In genomic region chr20:36093025-36093803, GRCh38 we compare ENCODE assay signal across 8 cellular contexts.
A peak's percentile ranks its signal among the peaks of the same experiment; 100 is the strongest.
DNase-seq lines count a peak whose midpoint lies in the region; ATAC-seq, FAIRE-seq and TF ChIP-seq lines count a peak whose summit lies in the region.

No MANE protein-coding gene starts in this region.

- peak overlapping the region; percentile 69 for H3K4me3 ChIP-seq in GM12878
- peak overlapping the region; percentile 76 for H3K4me3 ChIP-seq in iPS-20b (ENCODE audit: low read length)
- H3K4me3 ChIP-seq in skin epidermis = peak overlapping the region; percentile 47 to 82 (median 64)

- 12% methylated on average over 60 of the region's 78 CpGs for WGBS in GM12878 (ENCODE audit: insufficient coverage, insufficient replicate concordance, low lambda C conversion rate, missing lambda C conversion rate)

- no peak for TF ChIP-seq POLR2A in GM12878 (IDR thresholded peaks at IDR 0.05; ENCODE audit: low read depth, low read length)

- no peak for TF ChIP-seq CTCF in GM12878 (IDR thresholded peaks at IDR 0.05 in 2 of 3, conservative IDR thresholded peaks at IDR 0.05 in 1 of 3; ENCODE audit: control insufficient read depth in 2 of 3, extremely low read depth in 1 of 3, insufficient read depth in 1 of 3, low read depth in 3 of 3, low read length in 3 of 3)

- H3K9ac ChIP-seq in GM12878 (ENCODE audit: control insufficient read depth, insufficient read depth, low read length) = no peak overlapping the region
- H3K9ac ChIP-seq in iPS-20b (ENCODE audit: low read depth, low read length) = peak overlapping the region; percentile 32; the same call in 1 of the 2 replicates

- no peak for FAIRE-seq in GM12878 (lab: Jason Lieb, UNC)

- no peaks in the 10 kb centered on the region for H4K20me1 ChIP-seq in GM12878 (ENCODE audit: control insufficient read depth, insufficient read depth)

- ATAC-seq in GM12878 (peak; percentile 54), HG03521 (IDR thresholded peaks at IDR 0.05; ENCODE audit: unreplicated experiment) (no peak)

- no peak for TF ChIP-seq EP300 in GM12878 (IDR thresholded peaks at IDR 0.05; ENCODE audit: borderline replicate concordance in 1 of 2, control insufficient read depth in 1 of 2, low read depth in 2 of 2, low read length in 2 of 2)

- intact Hi-C loops in GM12878 (cut with micrococcal nuclease; ENCODE audit: unreplicated experiment) = no loop called here

- no peaks in the 10 kb centered on the region for H3K36me3 ChIP-seq in GM12878 (ENCODE audit: control insufficient read depth in 2 of 2, insufficient read depth in 2 of 2, low read length in 1 of 2)
- no peaks in the 10 kb centered on the region for H3K36me3 ChIP-seq in iPS-20b (ENCODE audit: insufficient read depth, low read depth, low read length)

- DNase-seq in DMS79 (lab: John Stamatoyannopoulos, UW) = peak; percentile 14
- DNase-seq in DMS79 treated with DMSO at 0.1 percent for 48 hours (lab: John Stamatoyannopoulos, UW) = no peak
- DNase-seq in SW480 (ENCODE audit: low spot score) = peak; percentile 80
- DNase-seq in GM12878 (ENCODE audit: low read depth, low spot score) = no peak
- DNase-seq in HPDE6-E6E7 (ENCODE audit: extremely low spot score) = no peak

- H3K27ac ChIP-seq in GM12878 (ENCODE audit: control insufficient read depth, insufficient read depth) = no peak overlapping the region
- H3K27ac ChIP-seq in iPS-20b (ENCODE audit: low read length) = no peak overlapping the region
- H3K27ac ChIP-seq in skin epidermis = peak overlapping the region in 19 of 21 experiments; percentile 1 to 91 (median 73)

- H2AFZ ChIP-seq in GM12878 (ENCODE audit: control insufficient read depth, low read depth, low read length) = peak overlapping the region; percentile 31

- H3K27me3 ChIP-seq in GM12878 (replicated peaks in 1 of 2; ENCODE audit: control insufficient read depth in 2 of 2, insufficient read depth in 2 of 2, low read length in 1 of 2) = peaks cover 10 to 27% of the 10 kb centered on the region in 2 experiments
- H3K27me3 ChIP-seq in iPS-20b (ENCODE audit: insufficient read depth, low read length) = peaks cover 76% of the 10 kb centered on the region

- H3K4me2 ChIP-seq in GM12878 (ENCODE audit: control insufficient read depth, insufficient read depth) = peak overlapping the region; percentile 89

- no peaks in the 10 kb centered on the region for H3K79me2 ChIP-seq in GM12878 (ENCODE audit: control insufficient read depth, insufficient read depth, low read length)

- H3K4me1 ChIP-seq in GM12878 (ENCODE audit: control insufficient read depth, insufficient read depth, low read length) = peaks cover 19% of the 10 kb centered on the region
- H3K4me1 ChIP-seq in iPS-20b (ENCODE audit: insufficient read depth, low read length) = peaks cover 34% of the 10 kb centered on the region

- SMC1A ChIA-PET in GM12878 (lab: Charles Lee; ENCODE audit: uncharacterized antibody, unreplicated experiment) = no interaction called here

- no peak for TF ChIP-seq RAD21 in GM12878 (IDR thresholded peaks at IDR 0.05; ENCODE audit: insufficient read depth, low read depth, low read length)

- CTCF ChIA-PET in GM12878 (lab: Yijun Ruan, JAX) = interaction anchor here (0.7 to 0.9 kb wide), 2 partner anchors 98 to 100 kb away, joined by 3 to 4 read pairs; no protein-coding TSS in a partner anchor

- POLR2A ChIA-PET in GM12878 (lab: Charles Lee) = interaction anchor here (0.6 kb wide), 1 partner anchor 14 kb away, joined by 3 read pairs; no protein-coding TSS in a partner anchor

- RAD21 ChIA-PET in GM12878 (lab: Charles Lee; ENCODE audit: unreplicated experiment) = interaction anchor here (1.9 kb wide), 1 partner anchor 45 kb away, joined by 5 read pairs; no protein-coding TSS in a partner anchor

- no TSS peak for BruUV-seq in GM12878 (replicated peaks; lab: Mats Ljungman, UMichigan)

- no peaks in the 10 kb centered on the region for H3K9me3 ChIP-seq in GM12878 (replicated peaks; ENCODE audit: control insufficient read depth, insufficient read depth, low read length)
- H3K9me3 ChIP-seq in iPS-20b (ENCODE audit: insufficient read depth, low read depth, low read length) = no peaks in the 10 kb centered on the region

- in situ Hi-C loops in GM12878 (cut with MboI) = no loop called here

TF ChIP-seq in GM12878, 131 proteins besides CTCF, POLR2A, EP300 and RAD21 (continues in another document):
- TF ChIP-seq GABPA (IDR thresholded peaks at IDR 0.05; ENCODE audit: low read depth) = no peak
- TF ChIP-seq CHD4 (IDR thresholded peaks at IDR 0.05) = no peak
- TF ChIP-seq IRF5 (IDR thresholded peaks at IDR 0.05; ENCODE audit: borderline replicate concordance) = peak; percentile 6; the same call in 1 of the 2 replicates
- TF ChIP-seq NRF1 (conservative IDR thresholded peaks at IDR 0.05; ENCODE audit: low read depth, low read length) = no peak
- no peak for TF ChIP-seq CBX3 (IDR thresholded peaks at IDR 0.05; ENCODE audit: borderline replicate concordance, low read depth)
- no peak for TF ChIP-seq ASH2L (IDR thresholded peaks at IDR 0.05; ENCODE audit: borderline replicate concordance, low read depth)
- no peak for TF ChIP-seq WRNIP1 (IDR thresholded peaks at IDR 0.05; ENCODE audit: borderline replicate concordance, low read depth, low read length)
- TF ChIP-seq ZSCAN29 (IDR thresholded peaks at IDR 0.05) = no peak
- TF ChIP-seq TARDBP (IDR thresholded peaks at IDR 0.05; ENCODE audit: borderline replicate concordance) = no peak
- no peak for TF ChIP-seq SMAD1 (IDR thresholded peaks at IDR 0.05; ENCODE audit: low read depth, partially characterized antibody)
- no peak for TF ChIP-seq SKIL (IDR thresholded peaks at IDR 0.05; ENCODE audit: low read depth, poor library complexity, severe bottlenecking)
- no peak for TF ChIP-seq SMAD5 (IDR thresholded peaks at IDR 0.05; ENCODE audit: low read depth)
- TF ChIP-seq REST (IDR thresholded peaks at IDR 0.05; ENCODE audit: low read depth, low read length) = no peak
- peak in 1 of 2 experiments; percentile 40; a peak in 1 of 4 replicates for TF ChIP-seq BHLHE40 (IDR thresholded peaks at IDR 0.05; ENCODE audit: borderline replicate concordance in 1 of 2, low read depth in 2 of 2, low read length in 1 of 2)
- TF ChIP-seq SP1 (IDR thresholded peaks at IDR 0.05; ENCODE audit: low read depth, low read length) = no peak

Comparison
In these comparisons a context has a peak if more than half of its experiments do, and no peak if none do; other contexts are left out.
1. DNase-seq: peak in DMS79 (single experiment) and SW480 (single experiment); none in DMS79 treated with DMSO at 0.1 percent for 48 hours (single experiment), GM12878 (single experiment) and HPDE6-E6E7 (single experiment).
2. H3K27ac ChIP-seq: peak in skin epidermis (19 of 21); none in GM12878 (single experiment) and iPS-20b (single experiment).
3. Peak in every context shown above with its lines, with median percentiles within 50 percentile points of each other: H3K4me3 ChIP-seq.